ENCODE assay signal across 9 cellular contexts in genomic region chr17:57107498-57108101, GRCh38. TPM values are rescaled to one million over a fixed set of nuclear protein-coding genes. Genes with fewer than 3 reads are reported as not detected.
DNase-seq lines count a peak whose midpoint lies in the region; ATAC-seq, FAIRE-seq and TF ChIP-seq lines count a peak whose summit lies in the region.
"Had no signal": no experiment of that assay in that cellular context is flagged by ENCODE, and none has a peak within 500 bp of the region (broad histone marks: within the 10 kb centered on the region; RNA-seq: fewer than 3 reads in every experiment).

No MANE protein-coding gene starts in this region.

- ATAC-seq in heart right ventricle (no peak), sciatic nerve (no peak)
- ATAC-seq: stimulated activated memory B cell treated with anti-CD40 and anti-IgM and Interleukin-4, amounts not matched to agents 10 μg/mL and 1 μg/mL and 100 μg/mL, for 72 hours had no signal

- H3K27ac ChIP-seq in heart right ventricle (peak overlapping the region in 8 of 10 donors; percentile 14 to 92 (median 86)), kidney (ENCODE audit: low read depth in 2 of 2, low read length in 2 of 2) (peak overlapping the region; percentile 19 to 43)

- in situ Hi-C loops in SK-MEL-5 (cut with HindIII; ENCODE audit: low pct_unique_long_range_greater_than_20kb, low sequenced_read_pairs): no loop called here

- H3K27me3 ChIP-seq in heart right ventricle: no peaks in the 10 kb centered on the region

- 55 to 63% methylated on average over 12 of the region's 12 CpGs for WGBS in heart right ventricle, 2 donors

- H3K4me3 ChIP-seq in heart right ventricle: no peak overlapping the region
- no peak overlapping the region for H3K4me3 ChIP-seq in kidney (ENCODE audit: low read length in 2 of 2)

- TF ChIP-seq CTCF in heart right ventricle (IDR thresholded peaks at IDR 0.05): no peak
- no peak for TF ChIP-seq CTCF in kidney (IDR thresholded peaks at IDR 0.05; ENCODE audit: borderline replicate concordance, extremely low read depth, insufficient read depth)

- DNase-seq in heart right ventricle (no peak), cardiac septum (ENCODE audit: low spot score) (no peak), SK-MEL-5 (ENCODE audit: low read depth, low spot score) (peak; percentile 75), kidney (peak; percentile 85), urothelium cell line (ENCODE audit: low spot score) (peak; percentile 59), amniotic stem cell (lab: John Stamatoyannopoulos, UW) (no peak), sciatic nerve (ENCODE audit: low spot score) (no peak), NOMO-1 (lab: John Stamatoyannopoulos, UW; ENCODE audit: unreplicated experiment in 2 of 2) (no peak)

- H3K36me3 ChIP-seq in heart right ventricle (peaks cover 0 to 38% (median 0%) of the 10 kb centered on the region in 9 donors), kidney (ENCODE audit: control insufficient read depth in 1 of 2, insufficient read depth in 2 of 2, low read length in 2 of 2) (peaks cover 0 to 3% of the 10 kb centered on the region in 2 donors)

- FAIRE-seq in kidney (lab: Jason Lieb, UNC) (no peak), urothelium cell line (lab: Jason Lieb, UNC) (no peak)

- H3K9ac ChIP-seq in kidney (ENCODE audit: low read length in 2 of 2): peak overlapping the region in 1 of 2 donors; percentile 44

- intact Hi-C loops in heart right ventricle (cut with DNase I) (loop anchor here in 1 of 10 donors (5.0 kb wide), 1 partner anchor 75 kb away; no protein-coding TSS in a partner anchor), cardiac septum (cut with DNase I) (loop anchor here (2.0 kb wide), 1 partner anchor 17 kb away; no protein-coding TSS in a partner anchor), kidney (cut with DNase I) (no loop called here), sciatic nerve (cut with DNase I) (no loop called here)

- H3K4me1 ChIP-seq in heart right ventricle (peaks cover 27 to 97% (median 66%) of the 10 kb centered on the region in 9 donors), kidney (ENCODE audit: control insufficient read depth in 1 of 2, insufficient read depth in 1 of 2, low read depth in 1 of 2, low read length in 2 of 2) (peaks cover 23 to 29% of the 10 kb centered on the region in 2 donors)

- H3K9me3 ChIP-seq in heart right ventricle: no peaks in the 10 kb centered on the region
- no peaks in the 10 kb centered on the region for H3K9me3 ChIP-seq in kidney (ENCODE audit: control insufficient read depth in 1 of 2, low read length in 2 of 2)

RNA-seq across cellular contexts. Expression of gene AKAP1, which starts 22.6 kb away (rescaled TPM):
- total RNA-seq in heart right ventricle (100 to 1,000 TPM; 107 to 234 (median 160) TPM), cardiac septum (108 TPM), kidney (46.8 TPM), sciatic nerve (25.3 TPM)
- polyA plus RNA-seq in heart right ventricle (100 to 1,000 TPM in 1 of 2 donors, 10 to 100 TPM in 1; 31.0 to 101 TPM), kidney (ENCODE audit: insufficient read depth, low read depth, low replicate concordance) (24.6 TPM)
- 30.0 and 35.1 TPM in 2 replicates for total RNA-seq in SK-MEL-5 (2014; rRNA removed; shearing (Covaris generic))
- polyA plus RNA-seq in SK-MEL-5 (2015; cell fraction: cytosol; rRNA removed): 56.7 and 60.6 TPM in 2 replicates
- polyA plus RNA-seq in SK-MEL-5 (2015; cell fraction: nucleus; rRNA removed): 99.8 and 138 TPM in 2 replicates

Comparison
In these comparisons a context has a peak if more than half of its experiments do, and no peak if none do; other contexts are left out.
1. DNase-seq: peak in SK-MEL-5 (single experiment), kidney (single experiment) and urothelium cell line (single experiment); none in heart right ventricle (0 of 2), cardiac septum (single experiment), amniotic stem cell (single experiment), sciatic nerve (single experiment) and NOMO-1 (0 of 2).